1 cellular context compared by ENCODE assay signal in genomic region chr19:49474545-49474930, GRCh38.
TF ChIP-seq lines count a peak whose summit lies in the region.

No MANE protein-coding gene starts in this region.

TF ChIP-seq in HCT116, 20 proteins besides CTCF, POLR2A, EP300 and RAD21 (continued from another document):
- no peak for TF ChIP-seq ATF3 (IDR thresholded peaks at IDR 0.05)
